9 cellular contexts compared by ENCODE assay signal in the genomic region with DNA sequence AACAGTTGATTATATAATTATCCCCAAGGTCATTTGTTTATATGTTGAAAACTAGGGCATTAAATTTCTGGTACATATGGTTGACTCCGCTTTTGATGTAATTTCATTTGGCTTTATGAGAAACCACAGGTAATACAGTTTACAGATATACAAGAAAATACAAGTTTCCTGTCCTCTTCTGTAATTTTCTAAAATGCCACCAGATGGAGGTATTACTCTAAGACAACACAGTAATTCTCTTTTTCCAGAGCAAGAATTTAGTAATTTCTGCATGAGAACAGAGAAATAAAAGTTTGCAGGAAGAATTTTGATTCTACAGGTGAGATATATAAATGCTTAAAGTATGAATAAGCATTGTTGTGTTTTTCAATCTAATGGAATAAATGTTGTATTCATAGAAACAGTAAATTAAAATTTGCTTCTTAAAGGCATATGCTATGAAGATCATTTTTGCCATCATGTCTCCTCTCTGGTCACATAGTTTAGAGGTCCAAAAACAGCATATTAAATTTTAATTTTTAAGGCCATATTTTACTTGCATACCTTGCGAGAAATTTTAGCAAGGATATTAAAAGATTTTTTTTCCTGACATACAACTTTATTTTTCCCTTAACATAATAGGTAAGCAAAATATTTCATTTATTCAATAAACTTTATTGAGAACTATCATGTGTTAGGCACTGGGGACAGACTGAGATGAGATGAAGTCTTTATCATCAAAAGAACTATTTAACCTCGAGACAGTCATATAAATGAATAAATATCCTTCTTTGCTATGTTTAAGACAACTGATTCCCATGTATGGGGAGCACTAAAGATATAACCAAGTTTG. TPM values are rescaled to one million over a fixed set of nuclear protein-coding genes. Genes with fewer than 3 reads are reported as not detected.
DNase-seq lines count a peak whose midpoint lies in the region; ATAC-seq and TF ChIP-seq lines count a peak whose summit lies in the region.
"Had no signal": no experiment of that assay in that cellular context is flagged by ENCODE, and none has a peak within 500 bp of the region (broad histone marks: within the 10 kb centered on the region; RNA-seq: fewer than 3 reads in every experiment).

No MANE protein-coding gene starts in this region.

- H3K27ac ChIP-seq in fibroblast of lung (ENCODE audit: insufficient read depth, low read length) (no peak overlapping the region), psoas muscle (no peak overlapping the region)

- TF ChIP-seq CTCF in GM12865 (IDR thresholded peaks at IDR 0.05; ENCODE audit: insufficient read depth, low read depth, low read length, missing control alignments), result peak; percentile 43
- peak in 1 of 2 donors; percentile 59 for TF ChIP-seq CTCF in fibroblast of lung (conservative IDR thresholded peaks at IDR 0.05 in 1 of 2, IDR thresholded peaks at IDR 0.05 in 1 of 2; ENCODE audit: low read depth in 1 of 2, low read length in 2 of 2)
- TF ChIP-seq CTCF in psoas muscle (IDR thresholded peaks at IDR 0.05), result peak; percentile 80

- no peaks in the 10 kb centered on the region for H3K36me3 ChIP-seq in fibroblast of lung (ENCODE audit: control insufficient read depth, insufficient read depth, low read length)
- H3K36me3 ChIP-seq in psoas muscle (ENCODE audit: insufficient read depth in 1 of 2, low read depth in 1 of 2), result peaks cover 0 to 38% of the 10 kb centered on the region in 2 donors

- H3K4me1 ChIP-seq in fibroblast of lung (ENCODE audit: control insufficient read depth, extremely low read depth, insufficient read depth, low read length) (no peaks in the 10 kb centered on the region), psoas muscle (peaks cover 18% of the 10 kb centered on the region)

- no peaks in the 10 kb centered on the region for H3K27me3 ChIP-seq in fibroblast of lung (ENCODE audit: control insufficient read depth, insufficient read depth, low read length)
- H3K27me3 ChIP-seq in psoas muscle (ENCODE audit: insufficient read depth in 3 of 3, low read length in 2 of 3), result no peaks in the 10 kb centered on the region

- H3K79me2 ChIP-seq in fibroblast of lung (ENCODE audit: control insufficient read depth, insufficient read depth, low read length), result peaks cover 30% of the 10 kb centered on the region

- H3K4me2 ChIP-seq in fibroblast of lung (ENCODE audit: extremely low read depth, insufficient read depth, low read length), result no peak overlapping the region

- intact Hi-C loops in psoas muscle (cut with DNase I), result loop anchor here (2.0 kb wide), 1 partner anchor 127 kb away; no protein-coding TSS in a partner anchor

- peak; percentile 26 for DNase-seq in AG08395 (ENCODE audit: low spot score)
- peak; percentile 60 for DNase-seq in GM12865 (ENCODE audit: low read depth)
- peak; percentile 46 for DNase-seq in SK-N-DZ (ENCODE audit: low spot score)
- DNase-seq in fibroblast of lung (ENCODE audit: low read depth in 2 of 2), result peak; percentile 38 to 70
- no peak for DNase-seq in psoas muscle
- no peak for DNase-seq in COLO829 (ENCODE audit: low spot score)
- DNase-seq: left cardiac atrium had no signal

- H3K9me3 ChIP-seq in fibroblast of lung (ENCODE audit: control insufficient read depth, insufficient read depth, low read depth, low read length), result no peaks in the 10 kb centered on the region
- H3K9me3 ChIP-seq in psoas muscle, result no peaks in the 10 kb centered on the region

- H2AFZ ChIP-seq in fibroblast of lung (ENCODE audit: low read length), result no peak overlapping the region

- ATAC-seq in HG03439 (IDR thresholded peaks at IDR 0.05; ENCODE audit: unreplicated experiment), result peak; percentile 48
- peak; percentile 44 to 82 (median 54) for ATAC-seq in psoas muscle
- ATAC-seq in HG03521 (IDR thresholded peaks at IDR 0.05; ENCODE audit: unreplicated experiment), result no peak

- H3K4me3 ChIP-seq in GM12865 (ENCODE audit: low read depth, low read length), result no peak overlapping the region
- no peak overlapping the region for H3K4me3 ChIP-seq in fibroblast of lung (replicated peaks in 1 of 4; ENCODE audit: control extremely low read depth in 1 of 4, insufficient read depth in 1 of 4, low read depth in 3 of 4, low read length in 4 of 4)
- no peak overlapping the region for H3K4me3 ChIP-seq in psoas muscle

- 81 to 85% (median 84%) methylated on average over 3 of the region's 3 CpGs for WGBS in psoas muscle, 3 donors

- no peaks in the 10 kb centered on the region for H4K20me1 ChIP-seq in fibroblast of lung (ENCODE audit: control insufficient read depth, extremely low read depth, insufficient read depth, low read length)

- no peak overlapping the region for H3K9ac ChIP-seq in fibroblast of lung (ENCODE audit: insufficient read depth, low read length)

RNA-seq across cellular contexts. Expression of gene CHD1, which starts 22.7 kb away (rescaled TPM):
- 35.8 and 40.4 TPM in 2 replicates for polyA plus RNA-seq in SK-N-DZ (2014; cell fraction: cytosol; rRNA removed)
- polyA plus RNA-seq in SK-N-DZ (2014; cell fraction: nucleus; rRNA removed), result 130 and 132 TPM in 2 replicates
- 48.0 and 48.4 TPM in 2 replicates for total RNA-seq in fibroblast of lung
- polyA plus RNA-seq in fibroblast of lung, result 18.2 and 20.3 TPM in 2 replicates
- polyA plus RNA-seq in fibroblast of lung (2012), result 12.0 and 13.3 TPM in 2 replicates
- 3.1 TPM in 2 replicates for polyA minus RNA-seq in fibroblast of lung (ENCODE audit: low replicate concordance)
- total RNA-seq in psoas muscle, result 10 to 100 TPM in 3 of 4 donors, 1 to 10 TPM in 1; 9.5 to 30.4 (median 24.5) TPM
- polyA plus RNA-seq in psoas muscle, result 10 to 100 TPM; 10.1 to 13.6 (median 13.4) TPM

Comparison
In these comparisons a context has a peak if more than half of its experiments do, and no peak if none do; other contexts are left out.
1. DNase-seq: peak in AG08395 (single experiment), GM12865 (single experiment), SK-N-DZ (single experiment) and fibroblast of lung (2 of 2); none in psoas muscle (0 of 2) and COLO829 (single experiment).